ENCODE assay signal across 9 cellular contexts in the genomic region with DNA sequence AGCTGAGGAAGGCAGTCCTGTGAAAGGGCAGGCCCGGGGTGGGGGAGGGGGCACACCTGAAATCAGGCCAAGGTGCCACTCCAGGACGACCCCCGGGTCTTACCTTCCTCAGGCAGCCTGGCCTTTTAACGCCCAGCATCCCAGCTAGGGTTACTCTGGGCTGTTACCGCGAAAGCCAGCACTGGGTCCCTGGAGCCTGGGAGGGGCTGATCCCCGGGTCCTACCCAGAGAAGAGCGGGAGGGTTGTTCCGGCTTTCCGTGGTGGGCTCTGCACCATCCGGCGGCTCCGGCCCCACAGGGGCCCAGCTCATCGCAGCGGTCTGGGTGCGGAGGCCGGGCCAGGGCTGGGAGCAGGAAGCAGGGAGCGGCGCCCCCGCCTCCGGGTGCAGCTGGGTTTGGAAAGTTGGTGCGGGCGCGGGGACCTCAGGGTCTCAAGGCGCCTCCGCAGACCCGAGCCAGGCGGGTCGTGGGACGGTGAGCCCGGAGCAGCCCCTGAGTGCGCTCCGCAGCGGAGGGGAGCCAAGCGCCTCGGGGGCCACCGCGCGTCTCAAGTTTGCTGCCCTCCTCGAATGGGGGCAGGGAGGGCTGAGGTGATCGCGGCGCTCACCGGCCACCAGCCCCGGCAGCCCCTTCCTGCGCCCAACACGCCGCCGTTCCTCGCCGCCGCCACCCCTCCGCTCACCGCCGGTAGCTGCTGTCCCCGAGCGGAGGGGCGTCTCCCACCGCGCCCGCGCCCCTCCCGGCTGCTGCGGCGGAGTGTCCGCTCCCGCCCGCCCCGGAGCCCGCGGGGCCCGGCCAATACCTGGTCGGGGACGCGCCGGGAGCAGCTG. TPM values are rescaled to one million over a fixed set of nuclear protein-coding genes. Genes with fewer than 3 reads are reported as not detected.
DNase-seq lines count a peak whose midpoint lies in the region; ATAC-seq, FAIRE-seq and TF ChIP-seq lines count a peak whose summit lies in the region.
"Had no signal": no experiment of that assay in that cellular context is flagged by ENCODE, and none has a peak within 500 bp of the region (broad histone marks: within the 10 kb centered on the region; RNA-seq: fewer than 3 reads in every experiment).

No MANE protein-coding gene starts in this region.

- H4K20me1 ChIP-seq in BLaER1 (peaks cover 69% of the 10 kb centered on the region), osteoblast (ENCODE audit: insufficient read depth, low read length) (no peaks in the 10 kb centered on the region)

- H2AFZ ChIP-seq in osteoblast (ENCODE audit: low read length), result peak overlapping the region; percentile 35

- no peak for FAIRE-seq in H54 (lab: Jason Lieb, UNC)

- H3K4me2 ChIP-seq in BLaER1 (peak overlapping the region; percentile 100), osteoblast (ENCODE audit: insufficient read depth, low read length) (peak overlapping the region; percentile 78)

- DNase-seq in Peyer's patch (no peak), osteoblast (ENCODE audit: insufficient read length, low spot score, missing footprints) (peak; percentile 91), H54 (ENCODE audit: insufficient read length, low spot score) (no peak), NCI-H2171 (lab: John Stamatoyannopoulos, UW) (no peak)
- DNase-seq in activated CD8-positive, alpha-beta memory T cell treated with anti-CD3 and anti-CD28 coated beads, Interleukin-2, amount 50 U/mL, for 4 hours, result no peak
- DNase-seq: stimulated activated naive B cell treated with anti-CD40 and anti-IgM and Interleukin-4, amounts not matched to agents 10 μg/mL and 1 μg/mL and 100 μg/mL, for 72 hours had no signal

- peaks cover 87% of the 10 kb centered on the region for H3K27me3 ChIP-seq in BLaER1
- H3K27me3 ChIP-seq in Peyer's patch, result peaks cover 0 to 31% of the 10 kb centered on the region in 2 donors
- peaks cover 56% of the 10 kb centered on the region for H3K27me3 ChIP-seq in gastroesophageal sphincter
- peaks cover 39% of the 10 kb centered on the region for H3K27me3 ChIP-seq in osteoblast (ENCODE audit: insufficient read depth, low read length)

- TF ChIP-seq EP300 in gastroesophageal sphincter (IDR thresholded peaks at IDR 0.05), result no peak

- H3K9me3 ChIP-seq in BLaER1 (no peaks in the 10 kb centered on the region), Peyer's patch (no peaks in the 10 kb centered on the region), gastroesophageal sphincter (no peaks in the 10 kb centered on the region), osteoblast (ENCODE audit: low read depth, low read length) (no peaks in the 10 kb centered on the region)

- TF ChIP-seq POLR2A in Peyer's patch (IDR thresholded peaks at IDR 0.05) (no peak), gastroesophageal sphincter (IDR thresholded peaks at IDR 0.05) (no peak), H54 (IDR thresholded peaks at IDR 0.05; ENCODE audit: low read depth, low read length) (no peak)

- H3K9ac ChIP-seq in BLaER1, result peak overlapping the region; percentile 50; the same call in 1 of the 2 replicates

- ATAC-seq in gastroesophageal sphincter (peak; percentile 15), GM19467 (IDR thresholded peaks at IDR 0.05; ENCODE audit: unreplicated experiment) (no peak)

- H3K4me3 ChIP-seq in BLaER1 (peak overlapping the region; percentile 71), Peyer's patch (peak overlapping the region; percentile 30 to 74 (median 56)), gastroesophageal sphincter (peak overlapping the region; percentile 44 to 79), osteoblast (ENCODE audit: insufficient read depth, low read length) (peak overlapping the region; percentile 64)

- TF ChIP-seq CTCF in Peyer's patch (IDR thresholded peaks at IDR 0.05), result no peak
- no peak for TF ChIP-seq CTCF in gastroesophageal sphincter (IDR thresholded peaks at IDR 0.05)
- TF ChIP-seq CTCF in osteoblast (IDR thresholded peaks at IDR 0.05; ENCODE audit: extremely low read depth, low read depth, low read length), result no peak

- H3K4me1 ChIP-seq in BLaER1 (peaks cover 23% of the 10 kb centered on the region), Peyer's patch (peaks cover 0 to 22% (median 8%) of the 10 kb centered on the region in 4 donors), gastroesophageal sphincter (peaks cover 0 to 39% (median 9%) of the 10 kb centered on the region in 3 donors), osteoblast (ENCODE audit: insufficient read depth, low read length) (peaks cover 24% of the 10 kb centered on the region)

- no CpG with 5 or more reads among the region's 76 CpGs for WGBS in gastroesophageal sphincter (ENCODE audit: low coverage in 1 of 2), 2 donors

- H3K36me3 ChIP-seq in BLaER1, result no peaks in the 10 kb centered on the region
- H3K36me3 ChIP-seq in Peyer's patch, result no peaks in the 10 kb centered on the region
- no peaks in the 10 kb centered on the region for H3K36me3 ChIP-seq in gastroesophageal sphincter
- no peaks in the 10 kb centered on the region for H3K36me3 ChIP-seq in osteoblast (ENCODE audit: insufficient read depth, low read length)

- no peaks in the 10 kb centered on the region for H3K79me2 ChIP-seq in osteoblast (ENCODE audit: insufficient read depth, low read length)

- H3K27ac ChIP-seq in BLaER1 (no peak overlapping the region), Peyer's patch (peak overlapping the region in 3 of 4 donors; percentile 31 to 52 (median 35)), gastroesophageal sphincter (peak overlapping the region in 3 of 4 donors; percentile 51 to 76 (median 54)), osteoblast (ENCODE audit: low read depth, low read length) (no peak overlapping the region)

RNA-seq across cellular contexts. Expression of a gene that starts 0.8 kb away (rescaled TPM):
- 10 to 100 TPM in 1 of 4 donors, 1 to 10 TPM in 2, under 1 TPM in 1; 0.53 to 11.6 (median 1.4) TPM for total RNA-seq in Peyer's patch
- 1 to 10 TPM; 2.1 to 4.7 (median 2.4) TPM for total RNA-seq in gastroesophageal sphincter
- total RNA-seq in osteoblast, result 1.1 and 1.5 TPM in 2 replicates

Comparison
In these comparisons a context has a peak if more than half of its experiments do, and no peak if none do; other contexts are left out.
1. H3K27ac ChIP-seq: peak in Peyer's patch (3 of 4) and gastroesophageal sphincter (3 of 4); none in BLaER1 (single experiment) and osteoblast (single experiment).
2. Peak in every context shown above with its lines, with median percentiles within 50 percentile points of each other: H3K4me3 ChIP-seq.